10 cellular contexts compared by ENCODE assay signal in the genomic region with DNA sequence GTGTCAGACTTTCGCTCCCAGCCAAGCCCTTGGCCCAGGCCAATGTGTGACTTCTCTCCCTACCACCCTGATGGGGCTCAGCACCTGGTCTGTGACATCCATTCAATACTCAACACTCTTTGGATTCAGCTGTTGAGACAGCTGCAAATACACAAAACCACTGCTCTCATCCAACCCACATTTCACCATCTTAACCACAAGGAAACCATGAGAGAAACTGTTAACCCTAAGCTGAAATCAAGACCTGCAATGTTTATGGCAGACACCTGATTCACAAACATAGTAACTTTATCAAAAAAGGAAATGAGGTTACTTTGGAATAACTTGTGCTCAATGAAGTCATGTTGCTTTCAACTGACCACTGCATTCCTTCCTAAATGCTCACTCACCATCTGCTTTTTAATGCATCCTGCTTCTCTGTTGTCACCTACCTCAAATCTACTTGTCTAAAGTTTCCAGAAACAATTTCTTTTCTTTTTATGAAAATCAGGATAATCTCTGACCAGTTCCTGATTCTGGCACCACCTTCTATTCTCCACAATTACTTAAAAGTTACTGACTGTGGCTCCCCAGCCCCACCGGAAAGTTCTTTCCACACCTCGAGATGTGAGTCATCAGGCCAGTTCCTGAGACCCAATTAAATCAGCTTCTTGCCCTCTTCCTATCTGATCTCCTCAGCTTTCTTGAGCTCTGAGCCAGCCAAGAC.
DNase-seq lines count a peak whose midpoint lies in the region; FAIRE-seq and TF ChIP-seq lines count a peak whose summit lies in the region.
"Had no signal": no experiment of that assay in that cellular context is flagged by ENCODE, and none has a peak within 500 bp of the region (broad histone marks: within the 10 kb centered on the region; RNA-seq: fewer than 3 reads in every experiment).

No MANE protein-coding gene starts in this region.

- no peak overlapping the region for H3K4me3 ChIP-seq in astrocyte of the spinal cord (ENCODE audit: low read depth, low read length)

- in situ Hi-C loops in astrocyte of the spinal cord (cut with HindIII; ENCODE audit: low sequenced_read_pairs): no loop called here

- CTCF ChIA-PET in activated naive CD4-positive, alpha-beta T cell treated with anti-CD3 and anti-CD28 coated beads for 36 hours (lab: Charles Lee): no interaction called here

- no peak overlapping the region for H3K4me3 Mint-ChIP-seq in activated naive CD4-positive, alpha-beta T cell treated with anti-CD3 and anti-CD28 coated beads for 36 hours

- H3K9me3 Mint-ChIP-seq in activated naive CD4-positive, alpha-beta T cell treated with anti-CD3 and anti-CD28 coated beads for 36 hours: no peaks in the 10 kb centered on the region

- peaks cover 17% of the 10 kb centered on the region for H3K4me1 Mint-ChIP-seq in activated naive CD4-positive, alpha-beta T cell treated with anti-CD3 and anti-CD28 coated beads for 36 hours (ENCODE audit: low read depth)

- DNase-seq in activated naive CD4-positive, alpha-beta T cell treated with anti-CD3 and anti-CD28 coated beads for 36 hours: peak; percentile 56
- no peak for DNase-seq in activated naive CD4-positive, alpha-beta T cell (lab: John Stamatoyannopoulos, UW)
- peak; percentile 65 to 75 for DNase-seq in Kasumi-1 (lab: John Stamatoyannopoulos, UW)
- peak; percentile 95 for DNase-seq in astrocyte of the spinal cord (ENCODE audit: low read depth, low spot score)
- DNase-seq in stimulated activated CD8-positive, alpha-beta memory T cell treated with anti-CD3 and anti-CD28 coated beads, Interleukin-12 subunit alpha, Interleukin-12 subunit beta, amount 100 ng/mL, for 1 hour (ENCODE audit: low read depth): peak; percentile 10
- DNase-seq in pons (ENCODE audit: low spot score): no peak
- no peak for DNase-seq in frontal cortex (ENCODE audit: low spot score in 2 of 2)
- no peak for DNase-seq in AML-193 (lab: John Stamatoyannopoulos, UW)
- DNase-seq: glutamatergic neuron had no signal

- FAIRE-seq in frontal cortex (lab: Jason Lieb, UNC): no peak
- FAIRE-seq: D721Med had no signal

- H3K27ac Mint-ChIP-seq in activated naive CD4-positive, alpha-beta T cell treated with anti-CD3 and anti-CD28 coated beads for 36 hours: no peak overlapping the region

- peaks cover 30% of the 10 kb centered on the region for H3K27me3 Mint-ChIP-seq in activated naive CD4-positive, alpha-beta T cell treated with anti-CD3 and anti-CD28 coated beads for 36 hours (ENCODE audit: low read depth)

- intact Hi-C loops in activated naive CD4-positive, alpha-beta T cell treated with anti-CD3 and anti-CD28 coated beads for 36 hours (cut with micrococcal nuclease): no loop called here

- no peak for TF ChIP-seq CTCF in astrocyte of the spinal cord (IDR thresholded peaks at IDR 0.05; ENCODE audit: low read depth, low read length)

- no peaks in the 10 kb centered on the region for H3K36me3 Mint-ChIP-seq in activated naive CD4-positive, alpha-beta T cell treated with anti-CD3 and anti-CD28 coated beads for 36 hours (ENCODE audit: low read depth)

Comparison
In these comparisons a context has a peak if more than half of its experiments do, and no peak if none do; other contexts are left out.
1. DNase-seq: peak in activated naive CD4-positive, alpha-beta T cell treated with anti-CD3 and anti-CD28 coated beads for 36 hours (single experiment), Kasumi-1 (2 of 2), astrocyte of the spinal cord (single experiment) and stimulated activated CD8-positive, alpha-beta memory T cell treated with anti-CD3 and anti-CD28 coated beads, Interleukin-12 subunit alpha, Interleukin-12 subunit beta, amount 100 ng/mL, for 1 hour (single experiment); none in activated naive CD4-positive, alpha-beta T cell (0 of 4), pons (single experiment), frontal cortex (0 of 2) and AML-193 (0 of 2).